In genomic region chr3:156044634-156044975, GRCh38 we compare ENCODE assay signal across 2 cellular contexts.
TF ChIP-seq lines count a peak whose summit lies in the region.

No MANE protein-coding gene starts in this region.

TF ChIP-seq in HepG2, 621 proteins besides CTCF, POLR2A, EP300 and RAD21:
- TF ChIP-seq ZNF687 (CRISPR knock-in tag; IDR thresholded peaks at IDR 0.05) = 0 out of 2 replicates have a peak, but pooled peaks have one; percentile 1
- no peak for TF ChIP-seq ZNF629 (CRISPR knock-in tag; conservative IDR thresholded peaks at IDR 0.05)
- no peak for TF ChIP-seq SIX4 (CRISPR knock-in tag; IDR thresholded peaks at IDR 0.05)

TF ChIP-seq in K562, 482 proteins besides CTCF, POLR2A, EP300 and RAD21:
- TF ChIP-seq MGA (IDR thresholded peaks at IDR 0.05) = no peak
- TF ChIP-seq EWSR1 (IDR thresholded peaks at IDR 0.05; ENCODE audit: borderline replicate concordance, low read depth, partially characterized antibody) = no peak
- no peak for TF ChIP-seq XRCC3 (IDR thresholded peaks at IDR 0.05)
- no peak for TF ChIP-seq SIRT6 (IDR thresholded peaks at IDR 0.05; ENCODE audit: low read depth, low read length)
- TF ChIP-seq KLF13 (tag; IDR thresholded peaks at IDR 0.05; ENCODE audit: borderline replicate concordance, low read depth) = no peak
- TF ChIP-seq RBM15 (IDR thresholded peaks at IDR 0.05; ENCODE audit: insufficient read depth, low read length) = no peak
- TF ChIP-seq ZNF551 (CRISPR knock-in tag; IDR thresholded peaks at IDR 0.05) = no peak
- no peak for TF ChIP-seq E4F1 (CRISPR knock-in tag; IDR thresholded peaks at IDR 0.05; ENCODE audit: borderline replicate concordance)
